1 cellular context compared by ENCODE assay signal in the genomic region with DNA sequence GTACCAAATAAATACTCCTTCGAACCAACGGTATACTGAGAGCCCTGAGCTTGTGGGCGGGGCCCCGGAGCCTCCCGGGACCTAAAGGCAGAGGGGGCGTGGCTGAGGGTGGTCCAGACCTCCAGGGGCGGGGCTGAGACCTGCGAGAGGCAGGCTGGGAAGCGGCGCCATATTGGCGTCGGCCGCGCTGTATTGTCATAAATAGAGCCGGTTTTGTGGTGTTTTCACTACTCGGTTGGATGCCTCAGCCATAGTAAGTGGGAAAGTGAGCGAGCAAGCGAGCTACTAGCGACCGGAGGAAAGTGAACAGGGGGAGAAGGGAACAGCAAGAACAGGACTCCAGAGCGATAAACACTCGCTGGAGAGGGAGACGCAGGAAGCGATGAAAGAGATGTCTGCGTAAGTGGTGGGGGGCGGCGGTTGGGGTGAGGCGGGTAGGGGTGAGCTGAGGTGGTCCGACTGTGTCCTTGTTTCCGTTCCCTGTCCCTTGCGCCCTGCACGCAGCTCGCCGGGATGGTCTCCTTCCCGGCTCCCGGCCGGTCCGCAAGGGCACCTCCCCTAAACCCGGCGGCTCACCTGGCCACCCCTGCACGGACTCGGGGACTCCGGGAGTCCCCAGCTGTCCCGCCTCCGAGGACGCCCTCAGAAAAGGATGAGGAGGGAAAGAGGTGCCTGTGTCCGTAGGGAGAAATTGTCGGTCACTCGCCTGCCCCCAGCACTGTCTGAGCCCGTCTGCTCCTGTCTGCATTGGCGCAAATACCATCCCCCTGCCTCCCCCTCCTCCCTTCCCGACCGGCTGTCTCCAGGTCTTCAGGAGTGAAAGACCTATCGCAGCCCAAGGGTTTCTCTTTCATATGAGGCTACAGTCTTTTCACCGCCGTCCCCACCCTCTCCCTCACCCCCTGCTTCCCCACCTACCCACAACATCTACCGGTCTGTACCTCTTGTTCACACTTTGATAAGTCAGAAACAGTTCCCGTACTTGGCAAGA.
TF ChIP-seq lines count a peak whose summit lies in the region.

Gene PAPOLG (plus strand): TSS at position 172 of the 991 bp plus-strand sequence. CDS start 211 bp downstream, at position 383.

TF ChIP-seq in K562, 482 proteins besides CTCF, POLR2A, EP300 and RAD21 (continued from another document and continues in another):
- no peak for TF ChIP-seq RERE (CRISPR knock-in tag; IDR thresholded peaks at IDR 0.05; ENCODE audit: borderline replicate concordance)
- TF ChIP-seq TAF1 (IDR thresholded peaks at IDR 0.05; ENCODE audit: control insufficient read depth, extremely low read depth, insufficient read depth, low read length, severe bottlenecking): peak; percentile 57
- no peak for TF ChIP-seq PTBP1 (IDR thresholded peaks at IDR 0.05; ENCODE audit: low read depth, low read length)
- peak; percentile 29 for TF ChIP-seq SMAD1 (IDR thresholded peaks at IDR 0.05; ENCODE audit: low read depth, low read length, partially characterized antibody)
- peak in 1 of 2 experiments; percentile 62; a peak in 1 of 4 replicates for TF ChIP-seq SRF (CRISPR knock-in tag; IDR thresholded peaks at IDR 0.05)
- TF ChIP-seq ZNF584 (CRISPR knock-in tag; IDR thresholded peaks at IDR 0.05; ENCODE audit: low read depth): no peak
- TF ChIP-seq MYC (IDR thresholded peaks at IDR 0.05; ENCODE audit: low read depth, low read length): no peak
- no peak for TF ChIP-seq MYC (CRISPR knock-in tag; IDR thresholded peaks at IDR 0.05; ENCODE audit: borderline replicate concordance, low read depth)
- peak; percentile 93 for TF ChIP-seq POLR2AphosphoS5 (IDR thresholded peaks at IDR 0.05; ENCODE audit: control insufficient read depth, insufficient read depth, low read depth, low read length)
- no peak for TF ChIP-seq RBM25 (IDR thresholded peaks at IDR 0.05; ENCODE audit: low read depth, low read length, severe bottlenecking)
- no peak for TF ChIP-seq CCAR2 (IDR thresholded peaks at IDR 0.05; ENCODE audit: low read depth, low read length)
- peak; percentile 82 for TF ChIP-seq POLR2G (IDR thresholded peaks at IDR 0.05; ENCODE audit: low read depth, low read length)
- no peak for TF ChIP-seq IFI16 (CRISPR knock-in tag; IDR thresholded peaks at IDR 0.05)
- TF ChIP-seq, protein P1, sequence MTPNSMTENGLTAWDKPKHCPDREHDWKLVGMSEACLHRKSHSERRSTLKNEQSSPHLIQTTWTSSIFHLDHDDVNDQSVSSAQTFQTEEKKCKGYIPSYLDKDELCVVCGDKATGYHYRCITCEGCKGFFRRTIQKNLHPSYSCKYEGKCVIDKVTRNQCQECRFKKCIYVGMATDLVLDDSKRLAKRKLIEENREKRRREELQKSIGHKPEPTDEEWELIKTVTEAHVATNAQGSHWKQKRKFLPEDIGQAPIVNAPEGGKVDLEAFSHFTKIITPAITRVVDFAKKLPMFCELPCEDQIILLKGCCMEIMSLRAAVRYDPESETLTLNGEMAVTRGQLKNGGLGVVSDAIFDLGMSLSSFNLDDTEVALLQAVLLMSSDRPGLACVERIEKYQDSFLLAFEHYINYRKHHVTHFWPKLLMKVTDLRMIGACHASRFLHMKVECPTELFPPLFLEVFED (CRISPR knock-in tag; conservative IDR thresholded peaks at IDR 0.05): no peak
- TF ChIP-seq TFAP4 (CRISPR knock-in tag; IDR thresholded peaks at IDR 0.05; ENCODE audit: borderline replicate concordance): peak; percentile 48; the same call in 1 of the 2 replicates
- TF ChIP-seq CREM (IDR thresholded peaks at IDR 0.05; ENCODE audit: low read depth): peak; percentile 55
- TF ChIP-seq PRDM10 (IDR thresholded peaks at IDR 0.05; ENCODE audit: partially characterized antibody): peak; percentile 90
- no peak for TF ChIP-seq MIER1 (IDR thresholded peaks at IDR 0.05; ENCODE audit: low read depth)
- TF ChIP-seq POLR2H (tag; IDR thresholded peaks at IDR 0.05; ENCODE audit: low read depth): peak; percentile 52; the same call in 1 of the 2 replicates
- no peak for TF ChIP-seq ZNF717 (CRISPR knock-in tag; IDR thresholded peaks at IDR 0.05)
- TF ChIP-seq POLR2B (IDR thresholded peaks at IDR 0.05; ENCODE audit: low read depth, partially characterized antibody): peak; percentile 94
- TF ChIP-seq GABPB1 (CRISPR knock-in tag; IDR thresholded peaks at IDR 0.05): peak; percentile 54; the same call in 1 of the 2 replicates
- peak in 1 of 2 experiments; percentile 55; a peak in 1 of 4 replicates for TF ChIP-seq HDAC1 (IDR thresholded peaks at IDR 0.05)
- TF ChIP-seq ZNF263 (CRISPR knock-in tag; IDR thresholded peaks at IDR 0.05; ENCODE audit: borderline replicate concordance): peak; percentile 28; the same call in 1 of the 2 replicates
- peak; percentile 63; the same call in 1 of the 2 replicates for TF ChIP-seq MBD2 (IDR thresholded peaks at IDR 0.05; ENCODE audit: borderline replicate concordance, low read depth)
- TF ChIP-seq SP1 (CRISPR knock-in tag; IDR thresholded peaks at IDR 0.05): peak; percentile 81
- TF ChIP-seq TAF9B (IDR thresholded peaks at IDR 0.05; ENCODE audit: partially characterized antibody): peak; percentile 64
- TF ChIP-seq, protein P2, sequence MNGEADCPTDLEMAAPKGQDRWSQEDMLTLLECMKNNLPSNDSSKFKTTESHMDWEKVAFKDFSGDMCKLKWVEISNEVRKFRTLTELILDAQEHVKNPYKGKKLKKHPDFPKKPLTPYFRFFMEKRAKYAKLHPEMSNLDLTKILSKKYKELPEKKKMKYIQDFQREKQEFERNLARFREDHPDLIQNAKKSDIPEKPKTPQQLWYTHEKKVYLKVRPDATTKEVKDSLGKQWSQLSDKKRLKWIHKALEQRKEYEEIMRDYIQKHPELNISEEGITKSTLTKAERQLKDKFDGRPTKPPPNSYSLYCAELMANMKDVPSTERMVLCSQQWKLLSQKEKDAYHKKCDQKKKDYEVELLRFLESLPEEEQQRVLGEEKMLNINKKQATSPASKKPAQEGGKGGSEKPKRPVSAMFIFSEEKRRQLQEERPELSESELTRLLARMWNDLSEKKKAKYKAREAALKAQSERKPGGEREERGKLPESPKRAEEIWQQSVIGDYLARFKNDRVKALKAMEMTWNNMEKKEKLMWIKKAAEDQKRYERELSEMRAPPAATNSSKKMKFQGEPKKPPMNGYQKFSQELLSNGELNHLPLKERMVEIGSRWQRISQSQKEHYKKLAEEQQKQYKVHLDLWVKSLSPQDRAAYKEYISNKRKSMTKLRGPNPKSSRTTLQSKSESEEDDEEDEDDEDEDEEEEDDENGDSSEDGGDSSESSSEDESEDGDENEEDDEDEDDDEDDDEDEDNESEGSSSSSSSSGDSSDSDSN (IDR thresholded peaks at IDR 0.05; ENCODE audit: borderline replicate concordance in 1 of 2, low read depth in 2 of 2, low read length in 2 of 2): 0 out of 4 replicates have a peak, but pooled peaks of 1 of the 2 experiments have one; percentile 54
- no peak for TF ChIP-seq ZNF609 (CRISPR knock-in tag; IDR thresholded peaks at IDR 0.05; ENCODE audit: borderline replicate concordance)
- TF ChIP-seq MAZ (CRISPR knock-in tag; conservative IDR thresholded peaks at IDR 0.05 in 1 of 2, IDR thresholded peaks at IDR 0.05 in 1 of 2): peak in 1 of 2 experiments; percentile 44; a peak in 1 of 4 replicates
- peak; percentile 64 for TF ChIP-seq HCFC1 (IDR thresholded peaks at IDR 0.05; ENCODE audit: low read depth, low read length)
